In genomic region chr1:39539252-39539790, GRCh38 we compare ENCODE assay signal across 9 cellular contexts. TPM values are rescaled to one million over a fixed set of nuclear protein-coding genes. Genes with fewer than 3 reads are reported as not detected.
A peak's percentile ranks its signal among the peaks of the same experiment; 100 is the strongest.
DNase-seq lines count a peak whose midpoint lies in the region; ATAC-seq and TF ChIP-seq lines count a peak whose summit lies in the region.
"Had no signal": no experiment of that assay in that cellular context is flagged by ENCODE, and none has a peak within 500 bp of the region (broad histone marks: within the 10 kb centered on the region; RNA-seq: fewer than 3 reads in every experiment).

No MANE protein-coding gene starts in this region.

- no peaks in the 10 kb centered on the region for H3K9me3 Mint-ChIP-seq in activated naive CD4-positive, alpha-beta T cell treated with anti-CD3 and anti-CD28 coated beads for 36 hours

- H3K27me3 Mint-ChIP-seq in activated naive CD4-positive, alpha-beta T cell treated with anti-CD3 and anti-CD28 coated beads for 36 hours (ENCODE audit: low read depth): no peaks in the 10 kb centered on the region

- no peak overlapping the region for H3K27ac Mint-ChIP-seq in activated naive CD4-positive, alpha-beta T cell treated with anti-CD3 and anti-CD28 coated beads for 36 hours

- peak; percentile 24 for DNase-seq in NCI-H1436 (lab: John Stamatoyannopoulos, UW)
- no peak for DNase-seq in NCI-H1436 treated with DMSO at 0.1 percent for 48 hours (lab: John Stamatoyannopoulos, UW)
- DNase-seq in KBM-7: peak; percentile 64
- DNase-seq in PC-9: peak in 1 of 2 experiments; percentile 60
- peak; percentile 63 for DNase-seq in activated naive CD4-positive, alpha-beta T cell treated with anti-CD3 and anti-CD28 coated beads for 36 hours
- DNase-seq in glomerular endothelial cell (ENCODE audit: extremely low read depth, low read depth, low spot score): peak; percentile 48
- DNase-seq in ovary: peak; percentile 72 to 81 (median 73)

- no peak overlapping the region for H2AFZ ChIP-seq in PC-9

- H4K20me1 ChIP-seq in PC-9 (ENCODE audit: insufficient read depth): no peaks in the 10 kb centered on the region

- no TSS peak for BruUV-seq in PC-9 (replicated peaks; lab: Mats Ljungman, UMichigan)

- H3K36me3 Mint-ChIP-seq in activated naive CD4-positive, alpha-beta T cell treated with anti-CD3 and anti-CD28 coated beads for 36 hours (ENCODE audit: low read depth): peaks cover 16% of the 10 kb centered on the region

- in situ Hi-C loops in KBM-7 (cut with MboI; ENCODE audit: low pct_unique_long_range_greater_than_20kb, low sequenced_read_pairs): loop anchor here (25.0 kb wide), 1 partner anchor 452 kb away; no protein-coding TSS in a partner anchor

- no peak overlapping the region for H3K4me3 Mint-ChIP-seq in activated naive CD4-positive, alpha-beta T cell treated with anti-CD3 and anti-CD28 coated beads for 36 hours

- 1 to 5% (median 4%) methylated on average over 5 of the region's 5 CpGs for WGBS in ovary, 3 donors

- no peaks in the 10 kb centered on the region for H3K9me3 ChIP-seq in PC-9 (ENCODE audit: insufficient read depth, low read depth)
- H3K9me3 ChIP-seq in ovary: no peaks in the 10 kb centered on the region

- H3K27me3 ChIP-seq in PC-9 (ENCODE audit: insufficient read depth, low read depth) (no peaks in the 10 kb centered on the region), ovary (no peaks in the 10 kb centered on the region)
- H3K27me3 ChIP-seq: BLaER1 treated with 17β-estradiol and CSF1 and Interleukin-3, amounts not matched to agents 10 nM and 100 nM had no signal

- TF ChIP-seq CTCF in PC-9 (conservative IDR thresholded peaks at IDR 0.05): peak; percentile 86
- TF ChIP-seq CTCF in ovary (IDR thresholded peaks at IDR 0.05): peak; percentile 77 to 93 (median 83)

- no peak overlapping the region for H3K4me3 ChIP-seq in PC-9
- H3K4me3 ChIP-seq in ovary: no peak overlapping the region
- H3K4me3 ChIP-seq: BLaER1 treated with 17β-estradiol and CSF1 and Interleukin-3, amounts not matched to agents 10 nM and 100 nM had no signal

- no peak for TF ChIP-seq EP300 in ovary (IDR thresholded peaks at IDR 0.05)

- H3K27ac ChIP-seq in PC-9 (no peak overlapping the region), ovary (no peak overlapping the region)
- H3K27ac ChIP-seq: BLaER1 treated with 17β-estradiol and CSF1 and Interleukin-3, amounts not matched to agents 10 nM and 100 nM had no signal

- no peak for TF ChIP-seq POLR2A in ovary (IDR thresholded peaks at IDR 0.05)

- H3K79me2 ChIP-seq in PC-9 (ENCODE audit: low read depth): no peaks in the 10 kb centered on the region

- POLR2A ChIA-PET in PC-9 (lab: Charles Lee; ENCODE audit: unreplicated experiment): no interaction called here

- no peak for ATAC-seq in GM19395 (IDR thresholded peaks at IDR 0.05; ENCODE audit: unreplicated experiment)

- CTCF ChIA-PET in PC-9 (lab: Charles Lee): interaction anchor here (0.6 to 1.5 kb wide), 11 partner anchors 16 to 1549 kb away, joined by 3 to 14 read pairs (median 4); no protein-coding TSS in a partner anchor
- CTCF ChIA-PET in activated naive CD4-positive, alpha-beta T cell treated with anti-CD3 and anti-CD28 coated beads for 36 hours (lab: Charles Lee): interaction anchor here (0.5 to 4.9 kb wide), 31 partner anchors 9 to 447 kb away, joined by 3 to 26 read pairs (median 3); no protein-coding TSS in a partner anchor

- 0 out of 2 replicates have a peak, but pooled peaks cover 3% of the 10 kb centered on the region for H3F3A ChIP-seq in PC-9 (ENCODE audit: insufficient read depth, low read depth)

- intact Hi-C loops in PC-9 (cut with micrococcal nuclease; ENCODE audit: unreplicated experiment) (loop anchor here (1.0 to 10.0 kb wide), 4 partner anchors 67 to 441 kb away; no protein-coding TSS in a partner anchor), ovary (cut with DNase I) (loop anchor here in 3 of 4 donors (5.0 to 10.0 kb wide), 2 partner anchors 272 to 435 kb away; no protein-coding TSS in a partner anchor)
- intact Hi-C loops in activated naive CD4-positive, alpha-beta T cell treated with anti-CD3 and anti-CD28 coated beads for 36 hours (cut with micrococcal nuclease): loop anchor here (1.0 to 10.0 kb wide), 4 partner anchors 275 to 441 kb away; no protein-coding TSS in a partner anchor

- H3K4me1 ChIP-seq in PC-9 (replicated peaks; ENCODE audit: insufficient read depth) (no peaks in the 10 kb centered on the region), ovary (ENCODE audit: insufficient read depth) (no peaks in the 10 kb centered on the region)

- H3K36me3 ChIP-seq in PC-9 (ENCODE audit: low read depth) (no peaks in the 10 kb centered on the region), ovary (no peaks in the 10 kb centered on the region)

- H3K9me2 ChIP-seq in PC-9 (ENCODE audit: insufficient read depth): no peaks in the 10 kb centered on the region

- no peak overlapping the region for H3K4me2 ChIP-seq in PC-9
- H3K4me2 ChIP-seq: BLaER1 treated with 17β-estradiol and CSF1 and Interleukin-3, amounts not matched to agents 10 nM and 100 nM had no signal

- no peaks in the 10 kb centered on the region for H3K4me1 Mint-ChIP-seq in activated naive CD4-positive, alpha-beta T cell treated with anti-CD3 and anti-CD28 coated beads for 36 hours (ENCODE audit: low read depth)

RNA-seq across cellular contexts. Expression of gene PABPC4, which starts 37.3 kb away (rescaled TPM):
- total RNA-seq in PC-9 (2021) (500 and 561 TPM in 2 replicates), glomerular endothelial cell (144 and 157 TPM in 2 replicates), ovary (100 to 1,000 TPM; 139 to 345 (median 259) TPM)
- total RNA-seq in activated naive CD4-positive, alpha-beta T cell treated with anti-CD3 and anti-CD28 coated beads for 36 hours: 100 to 1,000 TPM; 328 to 353 TPM
- 100 to 1,000 TPM; 127 to 316 TPM for polyA plus RNA-seq in ovary

RNA-seq across cellular contexts. Expression of gene BMP8A, which starts 47.9 kb away (rescaled TPM):
- total RNA-seq in PC-9 (2021): 0.31 TPM in 1 of 2 replicates, not detected in the other
- total RNA-seq in activated naive CD4-positive, alpha-beta T cell treated with anti-CD3 and anti-CD28 coated beads for 36 hours: not detected
- 0.15 and 0.53 TPM in 2 replicates for total RNA-seq in glomerular endothelial cell
- total RNA-seq in ovary: 10 to 100 TPM in 2 of 7 donors, 1 to 10 TPM in 5; 1.4 to 11.0 (median 6.9) TPM
- 1 to 10 TPM in 1 of 2 donors, not detected in 1; 1.2 TPM for polyA plus RNA-seq in ovary
